8 cellular contexts compared by ENCODE assay signal in genomic region chr10:101066890-101067355, GRCh38. TPM values are rescaled to one million over a fixed set of nuclear protein-coding genes. Genes with fewer than 3 reads are reported as not detected.
DNase-seq lines count a peak whose midpoint lies in the region; ATAC-seq, FAIRE-seq and TF ChIP-seq lines count a peak whose summit lies in the region.

No MANE protein-coding gene starts in this region.

- peaks cover 25% of the 10 kb centered on the region for H3K27me3 ChIP-seq in keratinocyte (ENCODE audit: control insufficient read depth, extremely low read depth, insufficient read depth, low read length)
- H3K27me3 ChIP-seq in thymus (ENCODE audit: control insufficient read depth, insufficient read depth): peaks cover 57% of the 10 kb centered on the region

- H3K36me3 ChIP-seq in keratinocyte (ENCODE audit: control insufficient read depth in 2 of 2, extremely low read depth in 1 of 2, insufficient read depth in 2 of 2, low read length in 2 of 2) (no peaks in the 10 kb centered on the region), thymus (ENCODE audit: control insufficient read depth, insufficient read depth) (no peaks in the 10 kb centered on the region)

- TF ChIP-seq CTCF in keratinocyte (optimal IDR thresholded peaks at IDR 0.05 in 1 of 3, IDR thresholded peaks at IDR 0.05 in 1 of 3, conservative IDR thresholded peaks at IDR 0.05 in 1 of 3; ENCODE audit: extremely low read depth in 1 of 3, insufficient read depth in 2 of 3, low read length in 3 of 3): no peak

- CTCF ChIA-PET in activated CD8-positive, alpha-beta memory T cell treated with anti-CD3 and anti-CD28 coated beads, Interleukin-2, amount 10 ng/mL, durations not matched to agents 7 days and 5 days (lab: Charles Lee): interaction anchor here (0.9 to 16.0 kb wide), 16 partner anchors 8 to 377 kb away, joined by 3 to 402 read pairs (median 8); partner anchors contain the start of genes PDZD7 and SFXN3

- no peaks in the 10 kb centered on the region for H4K20me1 ChIP-seq in keratinocyte (ENCODE audit: control insufficient read depth, extremely low read depth, insufficient read depth, low read length)

- H3K9me3 ChIP-seq in keratinocyte (ENCODE audit: control insufficient read depth, low read depth, low read length): no peaks in the 10 kb centered on the region
- H3K9me3 ChIP-seq in thymus (ENCODE audit: control insufficient read depth): no peaks in the 10 kb centered on the region

- H3K4me1 Mint-ChIP-seq in activated CD8-positive, alpha-beta memory T cell treated with anti-CD3 and anti-CD28 coated beads, Interleukin-2, amount 10 ng/mL, durations not matched to agents 7 days and 5 days: peaks cover 28% of the 10 kb centered on the region
- H3K4me1 Mint-ChIP-seq in activated naive CD8-positive, alpha-beta T cell (ENCODE audit: low read depth): peaks cover 24% of the 10 kb centered on the region

- no peak overlapping the region for H3K27ac Mint-ChIP-seq in activated CD8-positive, alpha-beta memory T cell treated with anti-CD3 and anti-CD28 coated beads, Interleukin-2, amount 10 ng/mL, durations not matched to agents 7 days and 5 days
- H3K27ac Mint-ChIP-seq in activated naive CD8-positive, alpha-beta T cell: no peak overlapping the region

- no peak for DNase-seq in activated CD8-positive, alpha-beta memory T cell treated with anti-CD3 and anti-CD28 coated beads, Interleukin-2, amount 10 ng/mL, durations not matched to agents 7 days and 5 days
- DNase-seq in activated CD8-positive, alpha-beta memory T cell treated with anti-CD3 and anti-CD28 coated beads, Interleukin-2, amount 50 U/mL, for 4 hours: no peak
- DNase-seq in keratinocyte (ENCODE audit: low read depth, low spot score): no peak

- no peak for ATAC-seq in activated CD8-positive, alpha-beta memory T cell treated with anti-CD3 and anti-CD28 coated beads, Interleukin-2, amount 10 ng/mL, durations not matched to agents 7 days and 5 days
- ATAC-seq in GM18868 (IDR thresholded peaks at IDR 0.05; ENCODE audit: unreplicated experiment) (no peak), GM21367 (IDR thresholded peaks at IDR 0.05; ENCODE audit: unreplicated experiment) (no peak), HG03520 (IDR thresholded peaks at IDR 0.05; ENCODE audit: unreplicated experiment) (no peak)

- H3K27ac ChIP-seq in keratinocyte (ENCODE audit: control insufficient read depth, insufficient read depth, low read length): no peak overlapping the region
- H3K27ac ChIP-seq in thymus (ENCODE audit: low read depth): no peak overlapping the region

- FAIRE-seq in keratinocyte (lab: Jason Lieb, UNC): no peak

- peak overlapping the region; percentile 84 for H2AFZ ChIP-seq in keratinocyte (ENCODE audit: control insufficient read depth, low read length)

- no peaks in the 10 kb centered on the region for H3K9me1 ChIP-seq in keratinocyte (ENCODE audit: control insufficient read depth, extremely low read depth, insufficient read depth, low read length)

- H3K4me3 ChIP-seq in keratinocyte (ENCODE audit: control insufficient read depth in 2 of 3, extremely low read depth in 1 of 3, insufficient read depth in 2 of 3, low read depth in 1 of 3, low read length in 3 of 3): peak overlapping the region; percentile 41 to 78 (median 66)
- peak overlapping the region; percentile 44 for H3K4me3 ChIP-seq in thymus (ENCODE audit: low read length)

- H3K9ac ChIP-seq in keratinocyte (ENCODE audit: control insufficient read depth, extremely low read depth, insufficient read depth, low read length): peak overlapping the region; percentile 49

- H3K27me3 Mint-ChIP-seq in activated CD8-positive, alpha-beta memory T cell treated with anti-CD3 and anti-CD28 coated beads, Interleukin-2, amount 10 ng/mL, durations not matched to agents 7 days and 5 days: peaks cover 57% of the 10 kb centered on the region
- H3K27me3 Mint-ChIP-seq in activated naive CD8-positive, alpha-beta T cell: peaks cover 22% of the 10 kb centered on the region

- peak overlapping the region; percentile 74 for H3K4me3 Mint-ChIP-seq in activated CD8-positive, alpha-beta memory T cell treated with anti-CD3 and anti-CD28 coated beads, Interleukin-2, amount 10 ng/mL, durations not matched to agents 7 days and 5 days
- peak overlapping the region; percentile 87 for H3K4me3 Mint-ChIP-seq in activated naive CD8-positive, alpha-beta T cell

- no peaks in the 10 kb centered on the region for H3K79me2 ChIP-seq in keratinocyte (ENCODE audit: control insufficient read depth, insufficient read depth, low read length)

- H3K9me3 Mint-ChIP-seq in activated CD8-positive, alpha-beta memory T cell treated with anti-CD3 and anti-CD28 coated beads, Interleukin-2, amount 10 ng/mL, durations not matched to agents 7 days and 5 days (ENCODE audit: low read depth): no peaks in the 10 kb centered on the region
- no peaks in the 10 kb centered on the region for H3K9me3 Mint-ChIP-seq in activated naive CD8-positive, alpha-beta T cell (ENCODE audit: low read depth)

- dilution Hi-C loops in keratinocyte (cut with MboI; ENCODE audit: extremely low pct_ligation_motif_present, low sequenced_read_pairs): no loop called here

- H3K36me3 Mint-ChIP-seq in activated CD8-positive, alpha-beta memory T cell treated with anti-CD3 and anti-CD28 coated beads, Interleukin-2, amount 10 ng/mL, durations not matched to agents 7 days and 5 days: no peaks in the 10 kb centered on the region
- H3K36me3 Mint-ChIP-seq in activated naive CD8-positive, alpha-beta T cell: no peaks in the 10 kb centered on the region

- peaks cover 13% of the 10 kb centered on the region for H3K4me1 ChIP-seq in keratinocyte (ENCODE audit: control insufficient read depth, extremely low read depth, insufficient read depth, low read length)
- H3K4me1 ChIP-seq in thymus (ENCODE audit: control insufficient read depth, insufficient read depth, low read length): peaks cover 21% of the 10 kb centered on the region

- 3% methylated on average over 31 of the region's 31 CpGs for WGBS in thymus

- peak overlapping the region; percentile 84 for H3K4me2 ChIP-seq in keratinocyte (ENCODE audit: control insufficient read depth, extremely low read depth, insufficient read depth, low read depth, low read length)

RNA-seq across cellular contexts. Expression of gene KAZALD1, which starts 5.1 kb away (rescaled TPM):
- total RNA-seq in activated CD8-positive, alpha-beta memory T cell treated with anti-CD3 and anti-CD28 coated beads, Interleukin-2, amount 10 ng/mL, durations not matched to agents 7 days and 5 days: under 1 TPM in 1 of 2 experiments, not detected in 1; 0.30 TPM
- polyA plus RNA-seq in keratinocyte (0.08 to 0.18 TPM (median 0.18 TPM) in 3 replicates), thymus (2.3 TPM)
- 0.40 TPM for polyA plus RNA-seq in keratinocyte (2011; ENCODE audit: low read depth)
- 0.06 and 0.07 TPM in 2 replicates for polyA plus RNA-seq in keratinocyte (2011; cell fraction: cytosol; rRNA removed)
- 0.11 TPM in 1 of 2 replicates, not detected in the other for polyA plus RNA-seq in keratinocyte (2011; cell fraction: nucleus; rRNA removed)
- 0.18 and 0.72 TPM in 2 replicates for polyA plus RNA-seq in keratinocyte (2012; ENCODE audit: low replicate concordance)
- 0.36 to 0.38 TPM in 2 of 3 replicates, not detected in the other for polyA minus RNA-seq in keratinocyte
- polyA minus RNA-seq in keratinocyte (2011; cell fraction: cytosol; rRNA and poly(A)+ RNA removed): 0.96 TPM
- polyA minus RNA-seq in keratinocyte (2011; cell fraction: nucleus; rRNA and poly(A)+ RNA removed): not detected in 2 replicates

RNA-seq across cellular contexts. Expression of gene SFXN3, which starts 35.9 kb away (rescaled TPM):
- total RNA-seq in activated CD8-positive, alpha-beta memory T cell treated with anti-CD3 and anti-CD28 coated beads, Interleukin-2, amount 10 ng/mL, durations not matched to agents 7 days and 5 days: 10 to 100 TPM; 38.2 to 48.8 TPM
- polyA plus RNA-seq in keratinocyte (77.0 to 102 TPM (median 78.7 TPM) in 3 replicates), thymus (16.3 TPM)
- polyA plus RNA-seq in keratinocyte (2011; ENCODE audit: low read depth): 16.3 TPM
- 46.8 and 54.3 TPM in 2 replicates for polyA plus RNA-seq in keratinocyte (2011; cell fraction: cytosol; rRNA removed)
- polyA plus RNA-seq in keratinocyte (2011; cell fraction: nucleus; rRNA removed): 223 and 238 TPM in 2 replicates
- 29.7 and 42.9 TPM in 2 replicates for polyA plus RNA-seq in keratinocyte (2012; ENCODE audit: low replicate concordance)
- polyA minus RNA-seq in keratinocyte: 101 to 143 TPM (median 111 TPM) in 3 replicates
- 110 TPM for polyA minus RNA-seq in keratinocyte (2011; cell fraction: cytosol; rRNA and poly(A)+ RNA removed)
- 45.5 and 69.4 TPM in 2 replicates for polyA minus RNA-seq in keratinocyte (2011; cell fraction: nucleus; rRNA and poly(A)+ RNA removed)

RNA-seq across cellular contexts. Expression of gene PDZD7, which starts 36.0 kb away (rescaled TPM):
- 1 to 10 TPM in 1 of 2 experiments, under 1 TPM in 1; 0.59 to 1.2 TPM for total RNA-seq in activated CD8-positive, alpha-beta memory T cell treated with anti-CD3 and anti-CD28 coated beads, Interleukin-2, amount 10 ng/mL, durations not matched to agents 7 days and 5 days
- polyA plus RNA-seq in keratinocyte: 0.31 to 0.54 TPM (median 0.54 TPM) in 3 replicates
- polyA plus RNA-seq in keratinocyte (2011; ENCODE audit: low read depth): 0.10 TPM
- polyA plus RNA-seq in keratinocyte (2011; cell fraction: cytosol; rRNA removed): 0.15 and 0.34 TPM in 2 replicates
- 1.1 and 1.2 TPM in 2 replicates for polyA plus RNA-seq in keratinocyte (2011; cell fraction: nucleus; rRNA removed)
- 0.34 and 1.0 TPM in 2 replicates for polyA plus RNA-seq in keratinocyte (2012; ENCODE audit: low replicate concordance)
- 0.20 to 0.40 TPM in 2 of 3 replicates, not detected in the other for polyA minus RNA-seq in keratinocyte
- not detected for polyA minus RNA-seq in keratinocyte (2011; cell fraction: cytosol; rRNA and poly(A)+ RNA removed)
- 0.11 and 0.78 TPM in 2 replicates for polyA minus RNA-seq in keratinocyte (2011; cell fraction: nucleus; rRNA and poly(A)+ RNA removed)
- polyA plus RNA-seq in thymus: 1.4 TPM
